ENCODE assay signal across 10 cellular contexts in genomic region chr7:75485355-75485978, GRCh38. TPM values are rescaled to one million over a fixed set of nuclear protein-coding genes. Genes with fewer than 3 reads are reported as not detected.
A peak's percentile ranks its signal among the peaks of the same experiment; 100 is the strongest.
DNase-seq lines count a peak whose midpoint lies in the region; ATAC-seq, FAIRE-seq and TF ChIP-seq lines count a peak whose summit lies in the region.
"Not testable (repeated sequence)": the region's sequence is repeated elsewhere in the genome, so short reads cannot be mapped to it uniquely, and the experiment has no call there.
"Had no signal": no experiment of that assay in that cellular context is flagged by ENCODE, and none has a peak within 500 bp of the region (broad histone marks: within the 10 kb centered on the region; RNA-seq: fewer than 3 reads in every experiment).

No MANE protein-coding gene starts in this region.

- H3K79me2 ChIP-seq in DND-41 (ENCODE audit: insufficient read depth, low read length) (peaks cover 30% of the 10 kb centered on the region), osteoblast (ENCODE audit: insufficient read depth, low read length) (peaks cover 16% of the 10 kb centered on the region)
- not testable (repeated sequence) for H3K79me2 ChIP-seq in keratinocyte (ENCODE audit: control insufficient read depth, insufficient read depth, low read length)

- H2AFZ ChIP-seq in DND-41 (ENCODE audit: low read depth, low read length) (peak overlapping the region; percentile 60), keratinocyte (ENCODE audit: control insufficient read depth, low read length) (peak overlapping the region; percentile 15)
- not testable (repeated sequence) for H2AFZ ChIP-seq in osteoblast (ENCODE audit: low read length)

- H3K4me3 Mint-ChIP-seq in activated naive CD4-positive, alpha-beta T cell treated with anti-CD3 and anti-CD28 coated beads, Interleukin-2, amount 10 ng/mL, durations not matched to agents 7 days and 5 days, result peak overlapping the region; percentile 92
- H3K4me3 Mint-ChIP-seq in endothelial cell (ENCODE audit: unreplicated experiment), result peak overlapping the region; percentile 95

- H3K4me1 Mint-ChIP-seq in activated naive CD4-positive, alpha-beta T cell treated with anti-CD3 and anti-CD28 coated beads, Interleukin-2, amount 10 ng/mL, durations not matched to agents 7 days and 5 days, result peaks cover 15% of the 10 kb centered on the region
- not testable (repeated sequence) for H3K4me1 Mint-ChIP-seq in endothelial cell (ENCODE audit: unreplicated experiment)

- intact Hi-C loops in tibial artery (cut with DNase I; ENCODE audit: low total_unique reads), result not testable (repeated sequence)

- peaks cover 15% of the 10 kb centered on the region for H3K36me3 ChIP-seq in DND-41 (ENCODE audit: insufficient read depth, low read length)
- not testable (repeated sequence) for H3K36me3 ChIP-seq in SK-N-MC (ENCODE audit: insufficient read depth, low read length); keratinocyte (ENCODE audit: control insufficient read depth in 2 of 2, extremely low read depth in 1 of 2, insufficient read depth in 2 of 2, low read length in 2 of 2); osteoblast (ENCODE audit: insufficient read depth, low read length); tibial artery

- H3K27ac ChIP-seq in DND-41 (ENCODE audit: low read length) (peak overlapping the region; percentile 71), osteoblast (ENCODE audit: low read depth, low read length) (peak overlapping the region; percentile 70), tibial artery (peak overlapping the region; percentile 91 to 92)
- H3K27ac ChIP-seq in SK-N-MC; keratinocyte (ENCODE audit: control insufficient read depth, insufficient read depth, low read length): not testable (repeated sequence)

- H3K4me2 ChIP-seq in DND-41 (ENCODE audit: insufficient read depth, low read length) (peak overlapping the region; percentile 70), keratinocyte (ENCODE audit: control insufficient read depth, extremely low read depth, insufficient read depth, low read depth, low read length) (peak overlapping the region; percentile 48), osteoblast (ENCODE audit: insufficient read depth, low read length) (peak overlapping the region; percentile 83)

- CTCF ChIA-PET in activated naive CD4-positive, alpha-beta T cell treated with anti-CD3 and anti-CD28 coated beads, Interleukin-2, amount 10 ng/mL, durations not matched to agents 7 days and 5 days (lab: Charles Lee), result not testable (repeated sequence)

- not testable (repeated sequence) for H3K9me1 ChIP-seq in keratinocyte (ENCODE audit: control insufficient read depth, extremely low read depth, insufficient read depth, low read length)

- H3K27me3 Mint-ChIP-seq in activated naive CD4-positive, alpha-beta T cell treated with anti-CD3 and anti-CD28 coated beads, Interleukin-2, amount 10 ng/mL, durations not matched to agents 7 days and 5 days; endothelial cell (ENCODE audit: unreplicated experiment): not testable (repeated sequence)

- H3K36me3 Mint-ChIP-seq in activated naive CD4-positive, alpha-beta T cell treated with anti-CD3 and anti-CD28 coated beads, Interleukin-2, amount 10 ng/mL, durations not matched to agents 7 days and 5 days, result peaks cover 12% of the 10 kb centered on the region
- not testable (repeated sequence) for H3K36me3 Mint-ChIP-seq in endothelial cell (ENCODE audit: low read depth, unreplicated experiment)

- not testable (repeated sequence) for ATAC-seq in DND-41 (ENCODE audit: insufficient read depth, low read depth)
- peak; percentile 21 for ATAC-seq in HG03460 (IDR thresholded peaks at IDR 0.05; ENCODE audit: unreplicated experiment)

- FAIRE-seq in keratinocyte (lab: Jason Lieb, UNC), result not testable (repeated sequence)

- H3K9me3 ChIP-seq in DND-41 (ENCODE audit: insufficient read depth, low read length, severe bottlenecking); SK-N-MC (ENCODE audit: low read depth, low read length); keratinocyte (ENCODE audit: control insufficient read depth, low read depth, low read length); osteoblast (ENCODE audit: low read depth, low read length); tibial artery: not testable (repeated sequence)

- dilution Hi-C loops in keratinocyte (cut with MboI; ENCODE audit: extremely low pct_ligation_motif_present, low sequenced_read_pairs), result not testable (repeated sequence)

- not testable (repeated sequence) for H3K27me3 ChIP-seq in DND-41 (ENCODE audit: insufficient read depth, low read length, poor library complexity); keratinocyte (ENCODE audit: control insufficient read depth, extremely low read depth, insufficient read depth, low read length); osteoblast (ENCODE audit: insufficient read depth, low read length); tibial artery

- H3K9me3 Mint-ChIP-seq in activated naive CD4-positive, alpha-beta T cell treated with anti-CD3 and anti-CD28 coated beads, Interleukin-2, amount 10 ng/mL, durations not matched to agents 7 days and 5 days; endothelial cell (ENCODE audit: unreplicated experiment): not testable (repeated sequence)

- H3K4me3 ChIP-seq in DND-41 (ENCODE audit: low read depth in 1 of 2, low read length in 2 of 2), result peak overlapping the region; percentile 52 to 66; a peak in 3 of 4 replicates
- H3K4me3 ChIP-seq in SK-N-MC, result peak overlapping the region; percentile 88
- peak overlapping the region; percentile 66 to 76 (median 68) for H3K4me3 ChIP-seq in keratinocyte (ENCODE audit: control insufficient read depth in 2 of 3, extremely low read depth in 1 of 3, insufficient read depth in 2 of 3, low read depth in 1 of 3, low read length in 3 of 3)
- H3K4me3 ChIP-seq in osteoblast (ENCODE audit: insufficient read depth, low read length), result peak overlapping the region; percentile 79
- H3K4me3 ChIP-seq in tibial artery, result peak overlapping the region; percentile 72

- peak; percentile 18 for DNase-seq in DND-41
- not testable (repeated sequence) for DNase-seq in SK-N-MC (ENCODE audit: low read depth, low spot score); endothelial cell (ENCODE audit: low spot score); keratinocyte (ENCODE audit: low read depth, low spot score); osteoblast (ENCODE audit: insufficient read length, low spot score, missing footprints); tibial artery
- DNase-seq in activated naive CD4-positive, alpha-beta T cell treated with anti-CD3 and anti-CD28 coated beads, Interleukin-2, amount 10 ng/mL, durations not matched to agents 7 days and 5 days, result peak; percentile 22

- peak overlapping the region; percentile 84 for H3K27ac Mint-ChIP-seq in activated naive CD4-positive, alpha-beta T cell treated with anti-CD3 and anti-CD28 coated beads, Interleukin-2, amount 10 ng/mL, durations not matched to agents 7 days and 5 days
- H3K27ac Mint-ChIP-seq in endothelial cell (ENCODE audit: unreplicated experiment), result peak overlapping the region; percentile 74

- TF ChIP-seq CTCF in DND-41 (IDR thresholded peaks at IDR 0.05; ENCODE audit: borderline replicate concordance, extremely low read depth, low read length, poor library complexity, severe bottlenecking); endothelial cell (IDR thresholded peaks at IDR 0.05; ENCODE audit: unreplicated experiment); keratinocyte (optimal IDR thresholded peaks at IDR 0.05 in 1 of 3, IDR thresholded peaks at IDR 0.05 in 1 of 3, conservative IDR thresholded peaks at IDR 0.05 in 1 of 3; ENCODE audit: extremely low read depth in 1 of 3, insufficient read depth in 2 of 3, low read length in 3 of 3); osteoblast (IDR thresholded peaks at IDR 0.05; ENCODE audit: extremely low read depth, low read depth, low read length); tibial artery (IDR thresholded peaks at IDR 0.05): not testable (repeated sequence)

- H3K9ac ChIP-seq in DND-41 (ENCODE audit: low read depth, low read length), result peak overlapping the region; percentile 67
- H3K9ac ChIP-seq in SK-N-MC (ENCODE audit: insufficient read length), result peak overlapping the region; percentile 90
- H3K9ac ChIP-seq in keratinocyte (ENCODE audit: control insufficient read depth, extremely low read depth, insufficient read depth, low read length), result peak overlapping the region; percentile 80

- H3K4me1 ChIP-seq in DND-41 (ENCODE audit: insufficient read depth, low read length), result peaks cover 12% of the 10 kb centered on the region
- H3K4me1 ChIP-seq in keratinocyte (ENCODE audit: control insufficient read depth, extremely low read depth, insufficient read depth, low read length); osteoblast (ENCODE audit: insufficient read depth, low read length); tibial artery: not testable (repeated sequence)

- H4K20me1 ChIP-seq in DND-41 (ENCODE audit: insufficient read depth, low read length); keratinocyte (ENCODE audit: control insufficient read depth, extremely low read depth, insufficient read depth, low read length); osteoblast (ENCODE audit: insufficient read depth, low read length): not testable (repeated sequence)

RNA-seq across cellular contexts. Expression of gene POM121C, which starts 0.6 kb away (rescaled TPM):
- total RNA-seq in endothelial cell (ENCODE audit: unreplicated experiment), result 66.4 TPM
- 4.1 to 14.6 TPM (median 6.7 TPM) in 3 replicates for polyA plus RNA-seq in keratinocyte
- polyA plus RNA-seq in keratinocyte (2011; ENCODE audit: low read depth), result 22.6 TPM
- 8.1 and 9.7 TPM in 2 replicates for polyA plus RNA-seq in keratinocyte (2011; cell fraction: cytosol; rRNA removed)
- 47.7 and 55.1 TPM in 2 replicates for polyA plus RNA-seq in keratinocyte (2011; cell fraction: nucleus; rRNA removed)
- polyA plus RNA-seq in keratinocyte (2012; ENCODE audit: low replicate concordance), result 20.2 and 23.7 TPM in 2 replicates
- 12.2 to 164 TPM (median 24.3 TPM) in 3 replicates for polyA minus RNA-seq in keratinocyte
- polyA minus RNA-seq in keratinocyte (2011; cell fraction: cytosol; rRNA and poly(A)+ RNA removed), result 9.0 TPM
- 16.2 and 35.7 TPM in 2 replicates for polyA minus RNA-seq in keratinocyte (2011; cell fraction: nucleus; rRNA and poly(A)+ RNA removed)
- 13.8 and 16.5 TPM in 2 replicates for total RNA-seq in osteoblast

RNA-seq across cellular contexts. Expression of gene SPDYE5, which starts 6.7 kb away (rescaled TPM):
- not detected for total RNA-seq in endothelial cell (ENCODE audit: unreplicated experiment)
- polyA plus RNA-seq in keratinocyte, result 0.04 TPM in 1 of 3 replicates, not detected in the others
- polyA plus RNA-seq in keratinocyte (2011; ENCODE audit: low read depth), result not detected
- not detected in 2 replicates for polyA plus RNA-seq in keratinocyte (2011; cell fraction: cytosol; rRNA removed)
- polyA plus RNA-seq in keratinocyte (2011; cell fraction: nucleus; rRNA removed), result 0.06 TPM in 1 of 2 replicates, not detected in the other
- 0.38 and 0.78 TPM in 2 replicates for polyA plus RNA-seq in keratinocyte (2012; ENCODE audit: low replicate concordance)
- not detected in 3 replicates for polyA minus RNA-seq in keratinocyte
- polyA minus RNA-seq in keratinocyte (2011; cell fraction: cytosol; rRNA and poly(A)+ RNA removed), result not detected
- polyA minus RNA-seq in keratinocyte (2011; cell fraction: nucleus; rRNA and poly(A)+ RNA removed), result not detected in 2 replicates
- total RNA-seq in osteoblast, result under 0.01 TPM in 1 of 2 replicates, not detected in the other
- total RNA-seq: lung microvascular endothelial cell; T-helper 2 cell treated with Interferon-gamma antibody and Interleukin-4, amounts not matched to agents 100 ng/mL and 5 ng/mL, for 36 hours had no signal
